Comparison of ENCODE assay signal across 27 cellular contexts in the genomic region with DNA sequence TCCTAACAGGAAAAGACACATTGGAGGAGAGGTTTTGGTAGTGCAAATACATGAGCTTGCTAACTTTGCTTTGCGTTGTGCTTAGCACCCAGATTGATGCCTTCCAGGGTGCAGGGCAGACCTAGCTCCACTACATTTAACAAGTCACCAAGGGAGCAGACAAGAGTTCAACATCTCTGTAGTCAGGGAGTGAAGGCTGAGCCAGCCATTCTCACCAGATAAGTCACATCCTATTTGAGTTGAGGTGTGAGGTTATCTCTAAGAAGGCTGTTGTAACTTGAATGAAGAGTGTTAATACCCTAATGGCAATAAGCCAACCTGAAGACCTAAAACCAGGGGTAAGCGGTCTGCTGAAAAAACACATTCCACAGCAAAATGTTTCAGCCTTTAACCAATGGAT.
"Had no signal": no experiment of that assay in that cellular context is flagged by ENCODE, and none has a peak within 500 bp of the region (broad histone marks: within the 10 kb centered on the region; RNA-seq: fewer than 3 reads in every experiment).

No MANE protein-coding gene starts in this region.

- H3K36me3 ChIP-seq: colonic mucosa, esophagus squamous epithelium, gastroesophageal sphincter, heart left ventricle, left lung, lower lobe of right lung had no signal

- H3K9me3 ChIP-seq: colonic mucosa, esophagus squamous epithelium, gastroesophageal sphincter, heart left ventricle, left lung, lower lobe of right lung had no signal

- FAIRE-seq: endometrium, kidney had no signal

- H3K4me3 ChIP-seq: colonic mucosa, dorsolateral prefrontal cortex, esophagus squamous epithelium, gastroesophageal sphincter, heart left ventricle, hepatocyte, left lung, lower lobe of right lung had no signal

- H3K4me2 ChIP-seq: hepatocyte had no signal

- DNase-seq: colonic mucosa; dermis blood vessel endothelial cell; dorsolateral prefrontal cortex; effector CD4-positive, alpha-beta T cell; effector memory CD4-positive, alpha-beta T cell; erythroblast; esophagus squamous epithelium; foreskin fibroblast; foreskin melanocyte; heart left ventricle; hypothalamus; immature natural killer cell; islet precursor cell; kidney; kidney glomerular epithelial cell; left lung; left ventricle myocardium superior; lower lobe of right lung; mesenchymal stem cell; midbrain; naive thymus-derived CD4-positive, alpha-beta T cell; natural killer cell had no signal

- H3K4me1 Mint-ChIP-seq: immature natural killer cell; naive thymus-derived CD4-positive, alpha-beta T cell; natural killer cell had no signal

- H3K36me3 Mint-ChIP-seq: immature natural killer cell; naive thymus-derived CD4-positive, alpha-beta T cell; natural killer cell had no signal

- H3K4me1 ChIP-seq: colonic mucosa, esophagus squamous epithelium, gastroesophageal sphincter, heart left ventricle, left lung, lower lobe of right lung had no signal

- ATAC-seq: esophagus mucosa; gastroesophageal sphincter; heart left ventricle; left lung; left ventricle myocardium superior; lower lobe of right lung; naive thymus-derived CD4-positive, alpha-beta T cell; natural killer cell had no signal

- H3K4me3 Mint-ChIP-seq: immature natural killer cell; naive thymus-derived CD4-positive, alpha-beta T cell; natural killer cell had no signal

- H3K27ac ChIP-seq: colonic mucosa, dorsolateral prefrontal cortex, epithelial cell of prostate, esophagus squamous epithelium, gastroesophageal sphincter, heart left ventricle, hepatocyte, left lung, lower lobe of right lung had no signal

- H3K27me3 ChIP-seq: colonic mucosa, dorsolateral prefrontal cortex, esophagus squamous epithelium, gastroesophageal sphincter, heart left ventricle, hepatocyte, left lung had no signal

- H2AFZ ChIP-seq: hepatocyte had no signal

- H3K9me3 Mint-ChIP-seq: naive thymus-derived CD4-positive, alpha-beta T cell had no signal

- H3K27ac Mint-ChIP-seq: immature natural killer cell; naive thymus-derived CD4-positive, alpha-beta T cell; natural killer cell had no signal
